ENCODE assay signal across 1 cellular context in genomic region chr1:177185209-177185608, GRCh38.
TF ChIP-seq lines count a peak whose summit lies in the region.

No MANE protein-coding gene starts in this region.

TF ChIP-seq in HCT116, 20 proteins besides CTCF, POLR2A, EP300 and RAD21 (continued from another document):
- TF ChIP-seq EZH2 (IDR thresholded peaks at IDR 0.05) (no peak), CBX3 (IDR thresholded peaks at IDR 0.05; ENCODE audit: low read depth) (no peak), EGR1 (IDR thresholded peaks at IDR 0.05; ENCODE audit: low read depth) (no peak), ATF3 (IDR thresholded peaks at IDR 0.05) (no peak), MAX (IDR thresholded peaks at IDR 0.05) (no peak), FOSL1 (IDR thresholded peaks at IDR 0.05; ENCODE audit: low read depth) (no peak)
